In the genomic region with DNA sequence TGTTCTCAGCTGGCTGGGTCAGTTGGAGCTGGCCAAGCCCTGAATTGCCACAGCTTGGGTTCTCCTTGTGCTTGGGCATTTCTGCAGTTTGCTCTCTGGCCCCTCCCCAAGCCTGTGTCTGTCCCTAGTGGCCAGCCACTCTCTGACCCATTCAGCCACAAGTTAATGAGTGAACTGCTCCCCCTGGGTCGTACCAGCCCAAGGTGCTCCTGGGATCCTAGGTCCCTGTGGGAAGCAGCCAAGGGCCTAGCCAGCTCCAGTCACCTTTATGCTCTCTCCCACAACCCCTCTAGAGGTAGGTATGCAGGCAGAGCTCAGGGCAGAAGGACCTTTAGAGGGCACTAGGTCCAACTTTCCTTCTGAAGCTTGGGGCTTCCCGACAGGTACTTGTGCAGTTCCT, we compare ENCODE assay signal across 1 cellular context.
TF ChIP-seq lines count a peak whose summit lies in the region.

No MANE protein-coding gene starts in this region.

TF ChIP-seq in WTC11, 78 proteins besides CTCF, POLR2A, EP300 and RAD21 (continued from another document):
- TF ChIP-seq NR3C1 (CRISPR knock-in tag; conservative IDR thresholded peaks at IDR 0.05; ENCODE audit: low read depth), result no peak
- TF ChIP-seq, protein P1, sequence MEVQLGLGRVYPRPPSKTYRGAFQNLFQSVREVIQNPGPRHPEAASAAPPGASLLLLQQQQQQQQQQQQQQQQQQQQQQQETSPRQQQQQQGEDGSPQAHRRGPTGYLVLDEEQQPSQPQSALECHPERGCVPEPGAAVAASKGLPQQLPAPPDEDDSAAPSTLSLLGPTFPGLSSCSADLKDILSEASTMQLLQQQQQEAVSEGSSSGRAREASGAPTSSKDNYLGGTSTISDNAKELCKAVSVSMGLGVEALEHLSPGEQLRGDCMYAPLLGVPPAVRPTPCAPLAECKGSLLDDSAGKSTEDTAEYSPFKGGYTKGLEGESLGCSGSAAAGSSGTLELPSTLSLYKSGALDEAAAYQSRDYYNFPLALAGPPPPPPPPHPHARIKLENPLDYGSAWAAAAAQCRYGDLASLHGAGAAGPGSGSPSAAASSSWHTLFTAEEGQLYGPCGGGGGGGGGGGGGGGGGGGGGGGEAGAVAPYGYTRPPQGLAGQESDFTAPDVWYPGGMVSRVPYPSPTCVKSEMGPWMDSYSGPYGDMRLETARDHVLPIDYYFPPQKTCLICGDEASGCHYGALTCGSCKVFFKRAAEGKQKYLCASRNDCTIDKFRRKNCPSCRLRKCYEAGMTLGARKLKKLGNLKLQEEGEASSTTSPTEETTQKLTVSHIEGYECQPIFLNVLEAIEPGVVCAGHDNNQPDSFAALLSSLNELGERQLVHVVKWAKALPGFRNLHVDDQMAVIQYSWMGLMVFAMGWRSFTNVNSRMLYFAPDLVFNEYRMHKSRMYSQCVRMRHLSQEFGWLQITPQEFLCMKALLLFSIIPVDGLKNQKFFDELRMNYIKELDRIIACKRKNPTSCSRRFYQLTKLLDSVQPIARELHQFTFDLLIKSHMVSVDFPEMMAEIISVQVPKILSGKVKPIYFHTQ (CRISPR knock-in tag; IDR thresholded peaks at IDR 0.05), result no peak
- TF ChIP-seq, protein P2, sequence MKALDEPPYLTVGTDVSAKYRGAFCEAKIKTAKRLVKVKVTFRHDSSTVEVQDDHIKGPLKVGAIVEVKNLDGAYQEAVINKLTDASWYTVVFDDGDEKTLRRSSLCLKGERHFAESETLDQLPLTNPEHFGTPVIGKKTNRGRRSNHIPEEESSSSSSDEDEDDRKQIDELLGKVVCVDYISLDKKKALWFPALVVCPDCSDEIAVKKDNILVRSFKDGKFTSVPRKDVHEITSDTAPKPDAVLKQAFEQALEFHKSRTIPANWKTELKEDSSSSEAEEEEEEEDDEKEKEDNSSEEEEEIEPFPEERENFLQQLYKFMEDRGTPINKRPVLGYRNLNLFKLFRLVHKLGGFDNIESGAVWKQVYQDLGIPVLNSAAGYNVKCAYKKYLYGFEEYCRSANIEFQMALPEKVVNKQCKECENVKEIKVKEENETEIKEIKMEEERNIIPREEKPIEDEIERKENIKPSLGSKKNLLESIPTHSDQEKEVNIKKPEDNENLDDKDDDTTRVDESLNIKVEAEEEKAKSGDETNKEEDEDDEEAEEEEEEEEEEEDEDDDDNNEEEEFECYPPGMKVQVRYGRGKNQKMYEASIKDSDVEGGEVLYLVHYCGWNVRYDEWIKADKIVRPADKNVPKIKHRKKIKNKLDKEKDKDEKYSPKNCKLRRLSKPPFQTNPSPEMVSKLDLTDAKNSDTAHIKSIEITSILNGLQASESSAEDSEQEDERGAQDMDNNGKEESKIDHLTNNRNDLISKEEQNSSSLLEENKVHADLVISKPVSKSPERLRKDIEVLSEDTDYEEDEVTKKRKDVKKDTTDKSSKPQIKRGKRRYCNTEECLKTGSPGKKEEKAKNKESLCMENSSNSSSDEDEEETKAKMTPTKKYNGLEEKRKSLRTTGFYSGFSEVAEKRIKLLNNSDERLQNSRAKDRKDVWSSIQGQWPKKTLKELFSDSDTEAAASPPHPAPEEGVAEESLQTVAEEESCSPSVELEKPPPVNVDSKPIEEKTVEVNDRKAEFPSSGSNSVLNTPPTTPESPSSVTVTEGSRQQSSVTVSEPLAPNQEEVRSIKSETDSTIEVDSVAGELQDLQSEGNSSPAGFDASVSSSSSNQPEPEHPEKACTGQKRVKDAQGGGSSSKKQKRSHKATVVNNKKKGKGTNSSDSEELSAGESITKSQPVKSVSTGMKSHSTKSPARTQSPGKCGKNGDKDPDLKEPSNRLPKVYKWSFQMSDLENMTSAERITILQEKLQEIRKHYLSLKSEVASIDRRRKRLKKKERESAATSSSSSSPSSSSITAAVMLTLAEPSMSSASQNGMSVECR (CRISPR knock-in tag; IDR thresholded peaks at IDR 0.05; ENCODE audit: borderline replicate concordance), result no peak
- TF ChIP-seq KAT7 (CRISPR knock-in tag; IDR thresholded peaks at IDR 0.05; ENCODE audit: borderline replicate concordance), result no peak
- TF ChIP-seq, protein P3, sequence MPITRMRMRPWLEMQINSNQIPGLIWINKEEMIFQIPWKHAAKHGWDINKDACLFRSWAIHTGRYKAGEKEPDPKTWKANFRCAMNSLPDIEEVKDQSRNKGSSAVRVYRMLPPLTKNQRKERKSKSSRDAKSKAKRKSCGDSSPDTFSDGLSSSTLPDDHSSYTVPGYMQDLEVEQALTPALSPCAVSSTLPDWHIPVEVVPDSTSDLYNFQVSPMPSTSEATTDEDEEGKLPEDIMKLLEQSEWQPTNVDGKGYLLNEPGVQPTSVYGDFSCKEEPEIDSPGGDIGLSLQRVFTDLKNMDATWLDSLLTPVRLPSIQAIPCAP (CRISPR knock-in tag; IDR thresholded peaks at IDR 0.05), result no peak
- TF ChIP-seq SP1 (CRISPR knock-in tag; conservative IDR thresholded peaks at IDR 0.05), result no peak
- TF ChIP-seq RORB (CRISPR knock-in tag; IDR thresholded peaks at IDR 0.05), result no peak
- TF ChIP-seq, protein P4, sequence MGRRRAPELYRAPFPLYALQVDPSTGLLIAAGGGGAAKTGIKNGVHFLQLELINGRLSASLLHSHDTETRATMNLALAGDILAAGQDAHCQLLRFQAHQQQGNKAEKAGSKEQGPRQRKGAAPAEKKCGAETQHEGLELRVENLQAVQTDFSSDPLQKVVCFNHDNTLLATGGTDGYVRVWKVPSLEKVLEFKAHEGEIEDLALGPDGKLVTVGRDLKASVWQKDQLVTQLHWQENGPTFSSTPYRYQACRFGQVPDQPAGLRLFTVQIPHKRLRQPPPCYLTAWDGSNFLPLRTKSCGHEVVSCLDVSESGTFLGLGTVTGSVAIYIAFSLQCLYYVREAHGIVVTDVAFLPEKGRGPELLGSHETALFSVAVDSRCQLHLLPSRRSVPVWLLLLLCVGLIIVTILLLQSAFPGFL (CRISPR knock-in tag; IDR thresholded peaks at IDR 0.05; ENCODE audit: borderline replicate concordance), result no peak
TF ChIP-seq in WTC11: peak in this region for 0.
